In genomic region chr6:99613705-99614429, GRCh38 we compare ENCODE assay signal across 8 cellular contexts. TPM values are rescaled to one million over a fixed set of nuclear protein-coding genes. Genes with fewer than 3 reads are reported as not detected.
DNase-seq lines count a peak whose midpoint lies in the region; ATAC-seq, FAIRE-seq and TF ChIP-seq lines count a peak whose summit lies in the region.

No MANE protein-coding gene starts in this region.

- peak in 1 of 3 donors; percentile 60 for DNase-seq in CD4-positive, CD25-positive, alpha-beta regulatory T cell
- peak in 1 of 2 experiments; percentile 83 for DNase-seq in H1 (ENCODE audit: low read depth in 1 of 2, low spot score in 2 of 2)
- DNase-seq in NCI-H2029 treated with DMSO at 0.1 percent for 48 hours (lab: John Stamatoyannopoulos, UW), result no peak
- DNase-seq in globus pallidus (ENCODE audit: low spot score), result no peak

- H3K4me3 ChIP-seq in CD4-positive, CD25-positive, alpha-beta regulatory T cell (ENCODE audit: low read depth, low read length), result no peak overlapping the region
- H3K4me3 ChIP-seq in OCI-LY1 (ENCODE audit: low read depth, low read length, poor library complexity, severe bottlenecking), result peak overlapping the region; percentile 19
- peak overlapping the region; percentile 29 to 59 (median 39) for H3K4me3 ChIP-seq in H1 (ENCODE audit: extremely low read depth in 1 of 4, insufficient read depth in 2 of 4, low read depth in 3 of 4, low read length in 4 of 4)

- peaks cover 14% of the 10 kb centered on the region; the same call in 1 of the 2 replicates for H3K23me2 ChIP-seq in H1 (ENCODE audit: low read depth, low read length)

- H4K5ac ChIP-seq in H1 (ENCODE audit: insufficient read length, low read depth, low read length), result no peak overlapping the region

- POLR2A ChIA-PET in H1 (lab: Charles Lee; ENCODE audit: partially characterized antibody), result interaction anchor here (0.6 to 2.3 kb wide), 5 partner anchors 9 to 46 kb away, joined by 3 to 10 read pairs (median 3); partner anchors contain the start of gene CCNC

- H2BK120ac ChIP-seq in H1 (replicated peaks; ENCODE audit: low read depth, low read length), result no peak overlapping the region

- H3K27ac ChIP-seq in CD4-positive, CD25-positive, alpha-beta regulatory T cell (ENCODE audit: insufficient read depth, low read length, poor library complexity, severe bottlenecking), result no peak overlapping the region
- H3K27ac ChIP-seq in OCI-LY1 (ENCODE audit: low read depth, low read length, poor library complexity, severe bottlenecking) (no peak overlapping the region), H1 (ENCODE audit: low read depth, low read length) (no peak overlapping the region)

- H3K4me3 Mint-ChIP-seq in CD4-positive, CD25-positive, alpha-beta regulatory T cell, result peak overlapping the region in 3 of 4 donors; percentile 23 to 73 (median 70)
- peak overlapping the region; percentile 71 to 77 (median 77) for H3K4me3 Mint-ChIP-seq in nephron

- no peak for TF ChIP-seq POLR2A in H1 (IDR thresholded peaks at IDR 0.05; ENCODE audit: control extremely low read depth in 1 of 2, low read depth in 2 of 2, low read length in 2 of 2)

- peaks cover 3 to 9% of the 10 kb centered on the region in 2 experiments for H3K9me3 ChIP-seq in CD4-positive, CD25-positive, alpha-beta regulatory T cell (ENCODE audit: control insufficient read depth in 2 of 2, low read length in 2 of 2)
- H3K9me3 ChIP-seq in OCI-LY1 (ENCODE audit: low read length), result no peaks in the 10 kb centered on the region
- no peaks in the 10 kb centered on the region for H3K9me3 ChIP-seq in H1 (ENCODE audit: insufficient read depth in 2 of 2, low read depth in 1 of 2, low read length in 1 of 2)

- no peaks in the 10 kb centered on the region for H3K79me1 ChIP-seq in H1 (ENCODE audit: low read depth, low read length)

- H3F3A ChIP-seq in OCI-LY1 (ENCODE audit: insufficient read depth, low read length), result no peaks in the 10 kb centered on the region

- no peak overlapping the region for H2BK20ac ChIP-seq in H1 (ENCODE audit: low read length)

- H4K20me1 ChIP-seq in OCI-LY1 (ENCODE audit: insufficient read depth, low read length) (no peaks in the 10 kb centered on the region), H1 (replicated peaks in 1 of 2; ENCODE audit: control insufficient read depth in 1 of 2, insufficient read depth in 2 of 2, low read length in 2 of 2) (peaks cover 2 to 11% of the 10 kb centered on the region in 2 experiments)

- peaks cover 87% of the 10 kb centered on the region for H3K27me3 Mint-ChIP-seq in CD4-positive, CD25-positive, alpha-beta regulatory T cell
- peaks cover 98% of the 10 kb centered on the region for H3K27me3 Mint-ChIP-seq in nephron (ENCODE audit: low read depth)

- no peak for FAIRE-seq in H1 (lab: Jason Lieb, UNC)

- H3K36me3 ChIP-seq in CD4-positive, CD25-positive, alpha-beta regulatory T cell (ENCODE audit: control insufficient read depth, insufficient read depth, low read length), result no peaks in the 10 kb centered on the region
- no peaks in the 10 kb centered on the region for H3K36me3 ChIP-seq in OCI-LY1 (ENCODE audit: insufficient read depth, low read length)
- H3K36me3 ChIP-seq in H1 (ENCODE audit: control insufficient read depth in 2 of 4, insufficient read depth in 4 of 4, low read length in 3 of 4), result no peaks in the 10 kb centered on the region

- H3K56ac ChIP-seq in H1 (replicated peaks; ENCODE audit: insufficient read length, low read depth, low read length), result no peak overlapping the region

- H3K4me1 Mint-ChIP-seq in CD4-positive, CD25-positive, alpha-beta regulatory T cell, result peaks cover 14 to 30% (median 17%) of the 10 kb centered on the region in 4 donors
- H3K4me1 Mint-ChIP-seq in nephron, result peaks cover 8% of the 10 kb centered on the region

- peak; percentile 47 to 53 for ATAC-seq in CD4-positive, CD25-positive, alpha-beta regulatory T cell (ENCODE audit: low read depth in 2 of 2)
- peak; percentile 48 for ATAC-seq in GM18873 (IDR thresholded peaks at IDR 0.05; ENCODE audit: low FRiP score, unreplicated experiment)
- ATAC-seq in HG03095 (IDR thresholded peaks at IDR 0.05; ENCODE audit: unreplicated experiment), result peak; percentile 59

- H3K18ac ChIP-seq in H1 (ENCODE audit: extremely low read depth, low read length), result no peak overlapping the region

- 5% methylated on average over 73 of the region's 82 CpGs; no CpG with 5 or more reads in 1 of the 2 experiments for whole genome bisulfite sequencing in H1 (ENCODE audit: extremely low coverage in 1 of 2, insufficient coverage in 1 of 2, insufficient read length in 1 of 2, insufficient replicate concordance in 2 of 2, low coverage in 1 of 2, low lambda C conversion rate in 2 of 2, missing lambda C conversion rate in 1 of 2), 2 experiments

- no peak overlapping the region for H3K4ac ChIP-seq in H1 (replicated peaks; ENCODE audit: insufficient read length, low read depth, low read length)

- H3K79me2 ChIP-seq in OCI-LY1 (ENCODE audit: insufficient read depth, low read length) (no peaks in the 10 kb centered on the region), H1 (ENCODE audit: control insufficient read depth in 1 of 2, insufficient read depth in 2 of 2, low read length in 2 of 2) (no peaks in the 10 kb centered on the region)

- no peak overlapping the region for H4K91ac ChIP-seq in H1 (replicated peaks; ENCODE audit: insufficient read length, low read length)

- peaks cover 76% of the 10 kb centered on the region for H3K27me3 ChIP-seq in CD4-positive, CD25-positive, alpha-beta regulatory T cell (ENCODE audit: control insufficient read depth, insufficient read depth, low read length)
- H3K27me3 ChIP-seq in OCI-LY1 (ENCODE audit: insufficient read depth, low read length), result no peaks in the 10 kb centered on the region
- peaks cover 75 to 100% (median 88%) of the 10 kb centered on the region in 4 experiments for H3K27me3 ChIP-seq in H1 (replicated peaks in 1 of 4; ENCODE audit: control insufficient read depth in 3 of 4, extremely low read depth in 1 of 4, insufficient read depth in 3 of 4, low read length in 3 of 4)

- H3K9me3 Mint-ChIP-seq in CD4-positive, CD25-positive, alpha-beta regulatory T cell, result peaks cover 0 to 14% (median 0%) of the 10 kb centered on the region in 7 donors
- peaks cover 9% of the 10 kb centered on the region for H3K9me3 Mint-ChIP-seq in nephron

- H3K27ac Mint-ChIP-seq in CD4-positive, CD25-positive, alpha-beta regulatory T cell, result no peak overlapping the region
- H3K27ac Mint-ChIP-seq in nephron, result no peak overlapping the region

- peaks cover 22% of the 10 kb centered on the region for H3K4me1 ChIP-seq in CD4-positive, CD25-positive, alpha-beta regulatory T cell (ENCODE audit: control insufficient read depth, insufficient read depth, low read length, poor library complexity, severe bottlenecking)
- H3K4me1 ChIP-seq in OCI-LY1 (ENCODE audit: insufficient read depth, low read length, severe bottlenecking) (no peaks in the 10 kb centered on the region), H1 (replicated peaks in 1 of 4; ENCODE audit: control insufficient read depth in 3 of 4, insufficient read depth in 4 of 4, low read length in 3 of 4) (peaks cover 0 to 23% (median 13%) of the 10 kb centered on the region in 4 experiments; a peak in 5 of 7 replicates)

- no peak for TF ChIP-seq RAD21 in H1 (IDR thresholded peaks at IDR 0.05 in 1 of 2, conservative IDR thresholded peaks at IDR 0.05 in 1 of 2; ENCODE audit: low read depth in 2 of 2, low read length in 2 of 2)

- CTCF ChIA-PET in H1 (lab: Charles Lee; ENCODE audit: partially characterized antibody), result interaction anchor here (0.7 to 2.1 kb wide), 10 partner anchors 8 to 158 kb away, joined by 3 to 12 read pairs (median 4); no protein-coding TSS in a partner anchor

- H2BK12ac ChIP-seq in H1 (ENCODE audit: low read depth, low read length), result no peak overlapping the region

- H2AFZ ChIP-seq in OCI-LY1 (ENCODE audit: low read length) (no peak overlapping the region), H1 (ENCODE audit: low read length) (0 out of 2 replicates have a peak overlapping the region, but pooled peaks have one; percentile 34)

- H3K36me3 Mint-ChIP-seq in CD4-positive, CD25-positive, alpha-beta regulatory T cell, result no peaks in the 10 kb centered on the region
- H3K36me3 Mint-ChIP-seq in nephron (ENCODE audit: low read depth), result no peaks in the 10 kb centered on the region

- no peak for TF ChIP-seq EP300 in H1 (IDR thresholded peaks at IDR 0.05; ENCODE audit: borderline replicate concordance in 1 of 2, low read depth in 2 of 2, low read length in 2 of 2)

- no peaks in the 10 kb centered on the region for H3K9me2 ChIP-seq in OCI-LY1 (ENCODE audit: low read depth, low read length)

- H2BK5ac ChIP-seq in H1 (ENCODE audit: low read depth, low read length), result no peak overlapping the region

- no peak overlapping the region for H2AK5ac ChIP-seq in H1 (ENCODE audit: low read depth, low read length)

- no peak overlapping the region for H2BK15ac ChIP-seq in H1 (ENCODE audit: low read length)

- H3K4me2 ChIP-seq in OCI-LY1 (ENCODE audit: low read length), result peak overlapping the region; percentile 23; the same call in 1 of the 2 replicates
- peak overlapping the region; percentile 79 to 91 for H3K4me2 ChIP-seq in H1 (ENCODE audit: insufficient read depth in 1 of 2, low read depth in 2 of 2, low read length in 2 of 2)

- H4K8ac ChIP-seq in H1 (ENCODE audit: extremely low read depth, insufficient read depth, low read length), result peak overlapping the region; percentile 36; the same call in 1 of the 2 replicates

- no peak overlapping the region for H3K14ac ChIP-seq in H1 (ENCODE audit: insufficient read length)

- no peak overlapping the region for H3K23ac ChIP-seq in H1 (ENCODE audit: insufficient read length)

- TF ChIP-seq CTCF in OCI-LY1 (IDR thresholded peaks at IDR 0.05; ENCODE audit: low read length), result no peak
- no peak for TF ChIP-seq CTCF in H1 (IDR thresholded peaks at IDR 0.05; ENCODE audit: control extremely low read depth in 1 of 3, insufficient read depth in 1 of 3, low read depth in 1 of 3, low read length in 3 of 3)
- TF ChIP-seq CTCF in nephron (IDR thresholded peaks at IDR 0.05; ENCODE audit: unreplicated experiment in 3 of 3), result peak in 1 of 3 experiments; percentile 15

- no peak overlapping the region for H3K9ac ChIP-seq in OCI-LY1 (ENCODE audit: low read length)
- H3K9ac ChIP-seq in H1 (replicated peaks in 1 of 4; ENCODE audit: extremely low read depth in 1 of 4, low read depth in 3 of 4, low read length in 3 of 4), result no peak overlapping the region

RNA-seq across cellular contexts. Expression of gene PRDM13, which starts 7.2 kb away (rescaled TPM):
- not detected for total RNA-seq in CD4-positive, CD25-positive, alpha-beta regulatory T cell
- polyA plus RNA-seq in CD4-positive, CD25-positive, alpha-beta regulatory T cell, result not detected
- total RNA-seq in H1 (2021; fragmentation: NEBNext Ultra II Directional; extraction: Animal tissue kit (Norgen Biotek cat#: 25700)), result 0.09 and 0.13 TPM in 2 replicates
- polyA plus RNA-seq in H1 (2011; rRNA removed), result 0.05 and 0.06 TPM in 2 replicates
- polyA plus RNA-seq in H1 (2011; cell fraction: cytosol; rRNA removed), result 0.10 TPM
- 0.03 TPM for polyA plus RNA-seq in H1 (2011; cell fraction: nucleus; rRNA removed)
- polyA plus RNA-seq in H1 (2012, experiment 1 of 2), result 0.07 to 0.10 TPM in 2 of 4 replicates, not detected in the others
- polyA plus RNA-seq in H1 (2012, experiment 2 of 2), result 0.16 TPM
- 0.10 TPM for polyA plus RNA-seq in H1 (2013, experiment 1 of 2)
- 0.13 TPM for polyA plus RNA-seq in H1 (2013, experiment 2 of 2)
- 0.05 TPM in 1 of 2 replicates, not detected in the other for polyA minus RNA-seq in H1 (2011; rRNA and poly(A)+ RNA removed)
- polyA minus RNA-seq in H1 (2011; cell fraction: cytosol; rRNA and poly(A)+ RNA removed), result not detected
- 0.30 TPM for polyA minus RNA-seq in H1 (2011; cell fraction: nucleus; rRNA and poly(A)+ RNA removed)

RNA-seq across cellular contexts. Expression of gene CCNC, which starts 45.4 kb away (rescaled TPM):
- total RNA-seq in CD4-positive, CD25-positive, alpha-beta regulatory T cell, result 32.3 TPM
- 10 to 100 TPM; 37.8 to 48.6 (median 47.3) TPM for polyA plus RNA-seq in CD4-positive, CD25-positive, alpha-beta regulatory T cell
- total RNA-seq in H1 (2021; fragmentation: NEBNext Ultra II Directional; extraction: Animal tissue kit (Norgen Biotek cat#: 25700)), result 94.5 and 107 TPM in 2 replicates
- polyA plus RNA-seq in H1 (2011; rRNA removed), result 20.1 and 45.4 TPM in 2 replicates
- polyA plus RNA-seq in H1 (2011; cell fraction: cytosol; rRNA removed), result 53.2 TPM
- 18.5 TPM for polyA plus RNA-seq in H1 (2011; cell fraction: nucleus; rRNA removed)
- polyA plus RNA-seq in H1 (2012, experiment 1 of 2), result 45.0 to 56.3 TPM (median 50.3 TPM) in 4 replicates
- polyA plus RNA-seq in H1 (2012, experiment 2 of 2), result 10.3 TPM
- 59.4 TPM for polyA plus RNA-seq in H1 (2013, experiment 1 of 2)
- 57.2 TPM for polyA plus RNA-seq in H1 (2013, experiment 2 of 2)
- polyA minus RNA-seq in H1 (2011; rRNA and poly(A)+ RNA removed), result 100.0 and 164 TPM in 2 replicates
- polyA minus RNA-seq in H1 (2011; cell fraction: cytosol; rRNA and poly(A)+ RNA removed), result 66.6 TPM
- polyA minus RNA-seq in H1 (2011; cell fraction: nucleus; rRNA and poly(A)+ RNA removed), result 52.5 TPM
